ENCODE assay signal across 9 cellular contexts in genomic region chr2:26846881-26847662, GRCh38. TPM values are rescaled to one million over a fixed set of nuclear protein-coding genes. Genes with fewer than 3 reads are reported as not detected.
DNase-seq lines count a peak whose midpoint lies in the region; ATAC-seq and TF ChIP-seq lines count a peak whose summit lies in the region.
"Had no signal": no experiment of that assay in that cellular context is flagged by ENCODE, and none has a peak within 500 bp of the region (broad histone marks: within the 10 kb centered on the region; RNA-seq: fewer than 3 reads in every experiment).

No MANE protein-coding gene starts in this region.

- H3K27ac ChIP-seq in CD8-positive, alpha-beta memory T cell (ENCODE audit: low read depth, low read length) = no peak overlapping the region

- DNase-seq in CD8-positive, alpha-beta memory T cell = no peak
- DNase-seq in LNCaP clone FGC (ENCODE audit: low read depth) (no peak), nephron progenitor cell (peak; percentile 21), NCI-H1048 (lab: John Stamatoyannopoulos, UW) (no peak), foreskin melanocyte (no peak)

- peaks cover 0 to 3% (median 0%) of the 10 kb centered on the region in 3 donors for H3K36me3 Mint-ChIP-seq in CD8-positive, alpha-beta memory T cell
- H3K36me3 Mint-ChIP-seq in brain (no peaks in the 10 kb centered on the region), nephron progenitor cell (ENCODE audit: low read depth) (no peaks in the 10 kb centered on the region)

- no peaks in the 10 kb centered on the region for H3K9me3 ChIP-seq in CD8-positive, alpha-beta memory T cell (ENCODE audit: low read length)

- peaks cover 19% of the 10 kb centered on the region for H3K4me1 ChIP-seq in CD8-positive, alpha-beta memory T cell (ENCODE audit: insufficient read depth, low read length)

- POLR2A ChIA-PET in CD8-positive, alpha-beta memory T cell (lab: Charles Lee) = no interaction called here

- no peaks in the 10 kb centered on the region for H3K9me3 Mint-ChIP-seq in CD8-positive, alpha-beta memory T cell
- H3K9me3 Mint-ChIP-seq in brain = no peaks in the 10 kb centered on the region
- H3K9me3 Mint-ChIP-seq in nephron progenitor cell = no peaks in the 10 kb centered on the region

- no peak overlapping the region for H3K27ac Mint-ChIP-seq in CD8-positive, alpha-beta memory T cell
- peak overlapping the region; percentile 72 to 98 (median 91) for H3K27ac Mint-ChIP-seq in brain
- no peak overlapping the region for H3K27ac Mint-ChIP-seq in nephron progenitor cell

- H3K27me3 ChIP-seq in CD8-positive, alpha-beta memory T cell (ENCODE audit: insufficient read depth, low read length, poor library complexity, severe bottlenecking) = peaks cover 47% of the 10 kb centered on the region

- CTCF ChIA-PET in CD8-positive, alpha-beta memory T cell (lab: Charles Lee) = interaction anchor here (1.0 to 2.9 kb wide), 22 partner anchors 12 to 439 kb away, joined by 3 to 35 read pairs (median 4); no protein-coding TSS in a partner anchor

- peak overlapping the region; percentile 54 to 87 (median 65) for H3K4me3 Mint-ChIP-seq in CD8-positive, alpha-beta memory T cell
- H3K4me3 Mint-ChIP-seq in brain (peak overlapping the region; percentile 79 to 93 (median 88)), nephron progenitor cell (peak overlapping the region; percentile 85)

- peaks cover 38 to 63% of the 10 kb centered on the region in 2 donors for H3K27me3 Mint-ChIP-seq in CD8-positive, alpha-beta memory T cell
- H3K27me3 Mint-ChIP-seq in brain = peaks cover 8% of the 10 kb centered on the region
- H3K27me3 Mint-ChIP-seq in nephron progenitor cell (ENCODE audit: low read depth, poor library complexity) = peaks cover 60% of the 10 kb centered on the region

- no peak for TF ChIP-seq CTCF in LNCaP clone FGC (IDR thresholded peaks at IDR 0.05; ENCODE audit: control insufficient read depth, extremely low read depth, insufficient read depth)
- TF ChIP-seq CTCF in brain (conservative IDR thresholded peaks at IDR 0.05) = no peak
- no peak for TF ChIP-seq CTCF in nephron progenitor cell (IDR thresholded peaks at IDR 0.05)

- no peak overlapping the region for H3K4me3 ChIP-seq in CD8-positive, alpha-beta memory T cell (ENCODE audit: low read length)
- H3K4me3 ChIP-seq in LNCaP clone FGC (ENCODE audit: low read depth, low read length) = peak overlapping the region; percentile 53

- peaks cover 11 to 22% (median 11%) of the 10 kb centered on the region in 3 donors for H3K4me1 Mint-ChIP-seq in CD8-positive, alpha-beta memory T cell
- H3K4me1 Mint-ChIP-seq in brain (peaks cover 46% of the 10 kb centered on the region), nephron progenitor cell (peaks cover 13% of the 10 kb centered on the region)

- no peak for ATAC-seq in HG02623 (IDR thresholded peaks at IDR 0.05; ENCODE audit: unreplicated experiment)
- ATAC-seq in activated CD4-positive, CD25-positive, alpha-beta regulatory T cell treated with anti-CD3 and anti-CD28 coated beads, Interleukin-2, amount 50 U/mL, for 24 hours = no peak

- no peaks in the 10 kb centered on the region for H3K36me3 ChIP-seq in CD8-positive, alpha-beta memory T cell (ENCODE audit: insufficient read depth, low read length)

RNA-seq across cellular contexts. Expression of gene DPYSL5, which starts 0.9 kb away (rescaled TPM):
- not detected for total RNA-seq in CD8-positive, alpha-beta memory T cell
- polyA plus RNA-seq in CD8-positive, alpha-beta memory T cell = not detected
- polyA plus RNA-seq in brain (ENCODE audit: insufficient read depth, low read depth, low replicate concordance) = 309 TPM
- total RNA-seq: M059J had no signal

Comparison
In these comparisons a context has a peak if more than half of its experiments do, and no peak if none do; other contexts are left out.
1. H3K27ac Mint-ChIP-seq: peak in brain (5 of 5); none in CD8-positive, alpha-beta memory T cell (0 of 8) and nephron progenitor cell (single experiment).
2. RNA of gene DPYSL5, which starts 0.9 kb away (polyA plus RNA-seq): 309 TPM in brain (single experiment); not detected in CD8-positive, alpha-beta memory T cell (single experiment); every median in the first group is over 100 times any median in the second.
3. Peak in every context shown above with its lines, with median percentiles within 50 percentile points of each other: H3K4me3 Mint-ChIP-seq.